ENCODE assay signal across 1 cellular context in the genomic region with DNA sequence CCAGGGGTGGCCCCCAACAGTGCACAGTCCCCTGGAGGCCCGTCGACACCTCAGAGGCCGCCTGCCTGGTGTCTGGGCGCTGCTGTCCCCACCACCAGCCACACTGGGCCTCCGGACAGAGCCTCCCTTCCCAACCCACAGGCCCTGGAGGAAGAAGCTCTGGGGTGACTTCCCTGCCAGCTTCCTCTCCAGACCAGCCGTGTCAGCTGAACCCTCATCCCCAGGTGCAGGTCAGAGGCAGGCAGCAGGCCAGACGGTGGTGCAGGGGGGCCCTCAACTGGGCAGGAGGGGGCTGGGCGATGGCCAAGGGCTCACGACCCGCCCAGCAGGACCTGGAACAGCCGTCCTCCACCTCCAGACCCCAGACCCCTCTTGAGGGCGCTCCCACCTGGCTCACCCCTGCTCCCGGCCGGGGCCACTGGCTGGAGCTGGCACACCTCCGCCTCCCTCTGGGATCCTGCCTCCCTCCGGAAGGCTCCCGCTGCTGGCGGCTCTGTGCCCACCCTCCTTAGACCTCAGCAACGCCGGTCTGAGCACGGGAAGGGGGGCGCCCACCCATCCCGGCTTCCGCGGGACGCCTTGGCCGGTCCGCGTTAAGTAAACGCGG.
TF ChIP-seq lines count a peak whose summit lies in the region.

No MANE protein-coding gene starts in this region.

TF ChIP-seq in IMR-90, 13 proteins besides CTCF, POLR2A, EP300 and RAD21:
- TF ChIP-seq, protein P1, sequence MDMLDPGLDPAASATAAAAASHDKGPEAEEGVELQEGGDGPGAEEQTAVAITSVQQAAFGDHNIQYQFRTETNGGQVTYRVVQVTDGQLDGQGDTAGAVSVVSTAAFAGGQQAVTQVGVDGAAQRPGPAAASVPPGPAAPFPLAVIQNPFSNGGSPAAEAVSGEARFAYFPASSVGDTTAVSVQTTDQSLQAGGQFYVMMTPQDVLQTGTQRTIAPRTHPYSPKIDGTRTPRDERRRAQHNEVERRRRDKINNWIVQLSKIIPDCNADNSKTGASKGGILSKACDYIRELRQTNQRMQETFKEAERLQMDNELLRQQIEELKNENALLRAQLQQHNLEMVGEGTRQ (IDR thresholded peaks at IDR 0.05; ENCODE audit: low read depth, low read length) = no peak
- no peak for TF ChIP-seq BHLHE40 (IDR thresholded peaks at IDR 0.05; ENCODE audit: low read depth, low read length)
- no peak for TF ChIP-seq SMC3 (IDR thresholded peaks at IDR 0.05; ENCODE audit: low read depth, low read length)
- TF ChIP-seq, protein P2, sequence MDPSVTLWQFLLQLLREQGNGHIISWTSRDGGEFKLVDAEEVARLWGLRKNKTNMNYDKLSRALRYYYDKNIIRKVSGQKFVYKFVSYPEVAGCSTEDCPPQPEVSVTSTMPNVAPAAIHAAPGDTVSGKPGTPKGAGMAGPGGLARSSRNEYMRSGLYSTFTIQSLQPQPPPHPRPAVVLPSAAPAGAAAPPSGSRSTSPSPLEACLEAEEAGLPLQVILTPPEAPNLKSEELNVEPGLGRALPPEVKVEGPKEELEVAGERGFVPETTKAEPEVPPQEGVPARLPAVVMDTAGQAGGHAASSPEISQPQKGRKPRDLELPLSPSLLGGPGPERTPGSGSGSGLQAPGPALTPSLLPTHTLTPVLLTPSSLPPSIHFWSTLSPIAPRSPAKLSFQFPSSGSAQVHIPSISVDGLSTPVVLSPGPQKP (IDR thresholded peaks at IDR 0.05; ENCODE audit: borderline replicate concordance, low read depth, low read length) = no peak
- TF ChIP-seq CEBPB (IDR thresholded peaks at IDR 0.05; ENCODE audit: low read depth, low read length) = no peak
- TF ChIP-seq NFE2L2 (IDR thresholded peaks at IDR 0.05; ENCODE audit: low read depth, low read length) = no peak
- no peak for TF ChIP-seq CHD1 (IDR thresholded peaks at IDR 0.05; ENCODE audit: low read depth, low read length)
- no peak for TF ChIP-seq FOS (IDR thresholded peaks at IDR 0.05; ENCODE audit: low read depth, low read length)
- no peak for TF ChIP-seq MAZ (IDR thresholded peaks at IDR 0.05; ENCODE audit: borderline replicate concordance, low read depth, low read length)
- TF ChIP-seq MAFK (IDR thresholded peaks at IDR 0.05; ENCODE audit: low read depth, low read length) = no peak
- no peak for TF ChIP-seq MXI1 (IDR thresholded peaks at IDR 0.05; ENCODE audit: borderline replicate concordance, low read depth, low read length)
- TF ChIP-seq RCOR1 (IDR thresholded peaks at IDR 0.05; ENCODE audit: insufficient replicate concordance, low read length) = no peak
TF ChIP-seq in IMR-90: peak in this region for 0.
